Comparison of ENCODE assay signal across 1 cellular context in genomic region chr20:29884322-29884721, GRCh38.
TF ChIP-seq lines count a peak whose summit lies in the region.
"Not testable (repeated sequence)": the region's sequence is repeated elsewhere in the genome, so short reads cannot be mapped to it uniquely, and the experiment has no call there.

No MANE protein-coding gene starts in this region.

TF ChIP-seq in K562, 482 proteins besides CTCF, POLR2A, EP300 and RAD21 (continued from another document and continues in another):
- peak; percentile 32 to 53; a peak in 3 of 4 replicates for TF ChIP-seq KDM1A (IDR thresholded peaks at IDR 0.05)
- TF ChIP-seq LCOR (CRISPR knock-in tag; IDR thresholded peaks at IDR 0.05) = 0 out of 2 replicates have a peak, but pooled peaks have one; percentile 39
- TF ChIP-seq ZEB2 (IDR thresholded peaks at IDR 0.05) = peak; percentile 68; the same call in 1 of the 2 replicates
- TF ChIP-seq FOXM1 (IDR thresholded peaks at IDR 0.05; ENCODE audit: low read depth) = peak; percentile 46; the same call in 1 of the 2 replicates
- not testable (repeated sequence) for TF ChIP-seq FOXM1 (CRISPR knock-in tag; IDR thresholded peaks at IDR 0.05; ENCODE audit: low read depth); MYNN (CRISPR knock-in tag; IDR thresholded peaks at IDR 0.05); NR2C1 (IDR thresholded peaks at IDR 0.05)
- TF ChIP-seq, protein P1, sequence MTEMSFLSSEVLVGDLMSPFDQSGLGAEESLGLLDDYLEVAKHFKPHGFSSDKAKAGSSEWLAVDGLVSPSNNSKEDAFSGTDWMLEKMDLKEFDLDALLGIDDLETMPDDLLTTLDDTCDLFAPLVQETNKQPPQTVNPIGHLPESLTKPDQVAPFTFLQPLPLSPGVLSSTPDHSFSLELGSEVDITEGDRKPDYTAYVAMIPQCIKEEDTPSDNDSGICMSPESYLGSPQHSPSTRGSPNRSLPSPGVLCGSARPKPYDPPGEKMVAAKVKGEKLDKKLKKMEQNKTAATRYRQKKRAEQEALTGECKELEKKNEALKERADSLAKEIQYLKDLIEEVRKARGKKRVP (CRISPR knock-in tag; IDR thresholded peaks at IDR 0.05) = peak; percentile 90
- TF ChIP-seq MYNN (IDR thresholded peaks at IDR 0.05) = peak; percentile 62; the same call in 1 of the 2 replicates
- TF ChIP-seq NR2C1 (tag; IDR thresholded peaks at IDR 0.05) = peak; percentile 35; the same call in 1 of the 2 replicates
- TF ChIP-seq TCFL5 (CRISPR knock-in tag; conservative IDR thresholded peaks at IDR 0.05) = 0 out of 2 replicates have a peak, but pooled peaks have one; percentile 13
- TF ChIP-seq, protein P2, sequence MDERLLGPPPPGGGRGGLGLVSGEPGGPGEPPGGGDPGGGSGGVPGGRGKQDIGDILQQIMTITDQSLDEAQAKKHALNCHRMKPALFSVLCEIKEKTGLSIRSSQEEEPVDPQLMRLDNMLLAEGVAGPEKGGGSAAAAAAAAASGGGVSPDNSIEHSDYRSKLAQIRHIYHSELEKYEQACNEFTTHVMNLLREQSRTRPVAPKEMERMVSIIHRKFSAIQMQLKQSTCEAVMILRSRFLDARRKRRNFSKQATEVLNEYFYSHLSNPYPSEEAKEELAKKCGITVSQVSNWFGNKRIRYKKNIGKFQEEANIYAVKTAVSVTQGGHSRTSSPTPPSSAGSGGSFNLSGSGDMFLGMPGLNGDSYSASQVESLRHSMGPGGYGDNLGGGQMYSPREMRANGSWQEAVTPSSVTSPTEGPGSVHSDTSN (CRISPR knock-in tag; IDR thresholded peaks at IDR 0.05; ENCODE audit: low read depth) = not testable (repeated sequence)
- TF ChIP-seq, protein P2 (tag; conservative IDR thresholded peaks at IDR 0.05; ENCODE audit: low read depth) = peak; percentile 77
- TF ChIP-seq VEZF1 (CRISPR knock-in tag; IDR thresholded peaks at IDR 0.05) = peak; percentile 51; the same call in 1 of the 2 replicates
- peak; percentile 69; the same call in 1 of the 2 replicates for TF ChIP-seq ZNF449 (CRISPR knock-in tag; IDR thresholded peaks at IDR 0.05)
- TF ChIP-seq GATA2 (CRISPR knock-in tag; IDR thresholded peaks at IDR 0.05) = peak; percentile 81
- TF ChIP-seq ESRRA (IDR thresholded peaks at IDR 0.05; ENCODE audit: borderline replicate concordance, low read depth) = 0 out of 2 replicates have a peak, but pooled peaks have one; percentile 15
- TF ChIP-seq BCOR (IDR thresholded peaks at IDR 0.05) = peak; percentile 30; the same call in 1 of the 2 replicates
- TF ChIP-seq, protein P3, sequence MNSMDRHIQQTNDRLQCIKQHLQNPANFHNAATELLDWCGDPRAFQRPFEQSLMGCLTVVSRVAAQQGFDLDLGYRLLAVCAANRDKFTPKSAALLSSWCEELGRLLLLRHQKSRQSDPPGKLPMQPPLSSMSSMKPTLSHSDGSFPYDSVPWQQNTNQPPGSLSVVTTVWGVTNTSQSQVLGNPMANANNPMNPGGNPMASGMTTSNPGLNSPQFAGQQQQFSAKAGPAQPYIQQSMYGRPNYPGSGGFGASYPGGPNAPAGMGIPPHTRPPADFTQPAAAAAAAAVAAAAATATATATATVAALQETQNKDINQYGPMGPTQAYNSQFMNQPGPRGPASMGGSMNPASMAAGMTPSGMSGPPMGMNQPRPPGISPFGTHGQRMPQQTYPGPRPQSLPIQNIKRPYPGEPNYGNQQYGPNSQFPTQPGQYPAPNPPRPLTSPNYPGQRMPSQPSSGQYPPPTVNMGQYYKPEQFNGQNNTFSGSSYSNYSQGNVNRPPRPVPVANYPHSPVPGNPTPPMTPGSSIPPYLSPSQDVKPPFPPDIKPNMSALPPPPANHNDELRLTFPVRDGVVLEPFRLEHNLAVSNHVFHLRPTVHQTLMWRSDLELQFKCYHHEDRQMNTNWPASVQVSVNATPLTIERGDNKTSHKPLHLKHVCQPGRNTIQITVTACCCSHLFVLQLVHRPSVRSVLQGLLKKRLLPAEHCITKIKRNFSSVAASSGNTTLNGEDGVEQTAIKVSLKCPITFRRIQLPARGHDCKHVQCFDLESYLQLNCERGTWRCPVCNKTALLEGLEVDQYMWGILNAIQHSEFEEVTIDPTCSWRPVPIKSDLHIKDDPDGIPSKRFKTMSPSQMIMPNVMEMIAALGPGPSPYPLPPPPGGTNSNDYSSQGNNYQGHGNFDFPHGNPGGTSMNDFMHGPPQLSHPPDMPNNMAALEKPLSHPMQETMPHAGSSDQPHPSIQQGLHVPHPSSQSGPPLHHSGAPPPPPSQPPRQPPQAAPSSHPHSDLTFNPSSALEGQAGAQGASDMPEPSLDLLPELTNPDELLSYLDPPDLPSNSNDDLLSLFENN (IDR thresholded peaks at IDR 0.05; ENCODE audit: low read depth in 2 of 2, low read length in 2 of 2) = peak in 1 of 2 experiments; percentile 70; a peak in 2 of 4 replicates
- peak; percentile 90 for TF ChIP-seq CBFA2T2 (conservative IDR thresholded peaks at IDR 0.05)
- TF ChIP-seq MTA3 (IDR thresholded peaks at IDR 0.05; ENCODE audit: borderline replicate concordance) = peak; percentile 54
- peak; percentile 69 for TF ChIP-seq NFIC (IDR thresholded peaks at IDR 0.05)
- TF ChIP-seq MTA2 (IDR thresholded peaks at IDR 0.05; ENCODE audit: low read depth) = peak; percentile 75
- TF ChIP-seq, protein P4, sequence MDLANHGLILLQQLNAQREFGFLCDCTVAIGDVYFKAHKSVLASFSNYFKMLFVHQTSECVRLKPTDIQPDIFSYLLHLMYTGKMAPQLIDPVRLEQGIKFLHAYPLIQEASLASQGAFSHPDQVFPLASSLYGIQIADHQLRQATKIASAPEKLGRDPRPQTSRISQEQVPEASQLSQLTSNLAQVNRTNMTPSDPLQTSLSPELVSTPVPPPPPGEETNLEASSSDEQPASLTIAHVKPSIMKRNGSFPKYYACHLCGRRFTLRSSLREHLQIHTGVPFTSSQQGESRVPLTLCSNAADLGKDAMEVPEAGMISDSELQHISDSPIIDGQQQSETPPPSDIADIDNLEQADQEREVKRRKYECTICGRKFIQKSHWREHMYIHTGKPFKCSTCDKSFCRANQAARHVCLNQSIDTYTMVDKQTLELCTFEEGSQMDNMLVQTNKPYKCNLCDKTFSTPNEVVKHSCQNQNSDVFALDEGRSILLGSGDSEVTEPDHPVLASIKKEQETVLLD (IDR thresholded peaks at IDR 0.05) = 0 out of 2 replicates have a peak, but pooled peaks have one; percentile 30
- TF ChIP-seq KLF6 (CRISPR knock-in tag; IDR thresholded peaks at IDR 0.05; ENCODE audit: borderline replicate concordance) = peak; percentile 67; the same call in 1 of the 2 replicates
- TF ChIP-seq NFE2 (IDR thresholded peaks at IDR 0.05; ENCODE audit: low read depth) = peak; percentile 23; the same call in 1 of the 2 replicates
- TF ChIP-seq STAT5A (IDR thresholded peaks at IDR 0.05; ENCODE audit: borderline replicate concordance, low read length) = peak; percentile 69; the same call in 1 of the 2 replicates
- TF ChIP-seq, protein P5, sequence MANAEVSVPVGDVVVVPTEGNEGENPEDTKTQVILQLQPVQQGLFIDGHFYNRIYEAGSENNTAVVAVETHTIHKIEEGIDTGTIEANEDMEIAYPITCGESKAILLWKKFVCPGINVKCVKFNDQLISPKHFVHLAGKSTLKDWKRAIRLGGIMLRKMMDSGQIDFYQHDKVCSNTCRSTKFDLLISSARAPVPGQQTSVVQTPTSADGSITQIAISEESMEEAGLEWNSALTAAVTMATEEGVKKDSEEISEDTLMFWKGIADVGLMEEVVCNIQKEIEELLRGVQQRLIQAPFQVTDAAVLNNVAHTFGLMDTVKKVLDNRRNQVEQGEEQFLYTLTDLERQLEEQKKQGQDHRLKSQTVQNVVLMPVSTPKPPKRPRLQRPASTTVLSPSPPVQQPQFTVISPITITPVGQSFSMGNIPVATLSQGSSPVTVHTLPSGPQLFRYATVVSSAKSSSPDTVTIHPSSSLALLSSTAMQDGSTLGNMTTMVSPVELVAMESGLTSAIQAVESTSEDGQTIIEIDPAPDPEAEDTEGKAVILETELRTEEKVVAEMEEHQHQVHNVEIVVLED (CRISPR knock-in tag; IDR thresholded peaks at IDR 0.05) = 0 out of 2 replicates have a peak, but pooled peaks have one; percentile 38
- peak; percentile 96 for TF ChIP-seq RNF2 (IDR thresholded peaks at IDR 0.05)
- TF ChIP-seq, protein P6, sequence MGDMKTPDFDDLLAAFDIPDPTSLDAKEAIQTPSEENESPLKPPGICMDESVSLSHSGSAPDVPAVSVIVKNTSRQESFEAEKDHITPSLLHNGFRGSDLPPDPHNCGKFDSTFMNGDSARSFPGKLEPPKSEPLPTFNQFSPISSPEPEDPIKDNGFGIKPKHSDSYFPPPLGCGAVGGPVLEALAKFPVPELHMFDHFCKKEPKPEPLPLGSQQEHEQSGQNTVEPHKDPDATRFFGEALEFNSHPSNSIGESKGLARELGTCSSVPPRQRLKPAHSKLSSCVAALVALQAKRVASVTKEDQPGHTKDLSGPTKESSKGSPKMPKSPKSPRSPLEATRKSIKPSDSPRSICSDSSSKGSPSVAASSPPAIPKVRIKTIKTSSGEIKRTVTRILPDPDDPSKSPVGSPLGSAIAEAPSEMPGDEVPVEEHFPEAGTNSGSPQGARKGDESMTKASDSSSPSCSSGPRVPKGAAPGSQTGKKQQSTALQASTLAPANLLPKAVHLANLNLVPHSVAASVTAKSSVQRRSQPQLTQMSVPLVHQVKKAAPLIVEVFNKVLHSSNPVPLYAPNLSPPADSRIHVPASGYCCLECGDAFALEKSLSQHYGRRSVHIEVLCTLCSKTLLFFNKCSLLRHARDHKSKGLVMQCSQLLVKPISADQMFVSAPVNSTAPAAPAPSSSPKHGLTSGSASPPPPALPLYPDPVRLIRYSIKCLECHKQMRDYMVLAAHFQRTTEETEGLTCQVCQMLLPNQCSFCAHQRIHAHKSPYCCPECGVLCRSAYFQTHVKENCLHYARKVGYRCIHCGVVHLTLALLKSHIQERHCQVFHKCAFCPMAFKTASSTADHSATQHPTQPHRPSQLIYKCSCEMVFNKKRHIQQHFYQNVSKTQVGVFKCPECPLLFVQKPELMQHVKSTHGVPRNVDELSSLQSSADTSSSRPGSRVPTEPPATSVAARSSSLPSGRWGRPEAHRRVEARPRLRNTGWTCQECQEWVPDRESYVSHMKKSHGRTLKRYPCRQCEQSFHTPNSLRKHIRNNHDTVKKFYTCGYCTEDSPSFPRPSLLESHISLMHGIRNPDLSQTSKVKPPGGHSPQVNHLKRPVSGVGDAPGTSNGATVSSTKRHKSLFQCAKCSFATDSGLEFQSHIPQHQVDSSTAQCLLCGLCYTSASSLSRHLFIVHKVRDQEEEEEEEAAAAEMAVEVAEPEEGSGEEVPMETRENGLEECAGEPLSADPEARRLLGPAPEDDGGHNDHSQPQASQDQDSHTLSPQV (IDR thresholded peaks at IDR 0.05) = 0 out of 2 replicates have a peak, but pooled peaks have one; percentile 22
- 0 out of 2 replicates have a peak, but pooled peaks have one; percentile 34 for TF ChIP-seq PHF21A (IDR thresholded peaks at IDR 0.05; ENCODE audit: borderline replicate concordance, low read depth)
- TF ChIP-seq BHLHE40 (IDR thresholded peaks at IDR 0.05; ENCODE audit: low read length) = peak; percentile 37; the same call in 1 of the 2 replicates
- peak; percentile 32; the same call in 1 of the 2 replicates for TF ChIP-seq ZSCAN32 (CRISPR knock-in tag; IDR thresholded peaks at IDR 0.05)
- peak; percentile 86 for TF ChIP-seq TAL1 (IDR thresholded peaks at IDR 0.05)
- TF ChIP-seq, protein P7, sequence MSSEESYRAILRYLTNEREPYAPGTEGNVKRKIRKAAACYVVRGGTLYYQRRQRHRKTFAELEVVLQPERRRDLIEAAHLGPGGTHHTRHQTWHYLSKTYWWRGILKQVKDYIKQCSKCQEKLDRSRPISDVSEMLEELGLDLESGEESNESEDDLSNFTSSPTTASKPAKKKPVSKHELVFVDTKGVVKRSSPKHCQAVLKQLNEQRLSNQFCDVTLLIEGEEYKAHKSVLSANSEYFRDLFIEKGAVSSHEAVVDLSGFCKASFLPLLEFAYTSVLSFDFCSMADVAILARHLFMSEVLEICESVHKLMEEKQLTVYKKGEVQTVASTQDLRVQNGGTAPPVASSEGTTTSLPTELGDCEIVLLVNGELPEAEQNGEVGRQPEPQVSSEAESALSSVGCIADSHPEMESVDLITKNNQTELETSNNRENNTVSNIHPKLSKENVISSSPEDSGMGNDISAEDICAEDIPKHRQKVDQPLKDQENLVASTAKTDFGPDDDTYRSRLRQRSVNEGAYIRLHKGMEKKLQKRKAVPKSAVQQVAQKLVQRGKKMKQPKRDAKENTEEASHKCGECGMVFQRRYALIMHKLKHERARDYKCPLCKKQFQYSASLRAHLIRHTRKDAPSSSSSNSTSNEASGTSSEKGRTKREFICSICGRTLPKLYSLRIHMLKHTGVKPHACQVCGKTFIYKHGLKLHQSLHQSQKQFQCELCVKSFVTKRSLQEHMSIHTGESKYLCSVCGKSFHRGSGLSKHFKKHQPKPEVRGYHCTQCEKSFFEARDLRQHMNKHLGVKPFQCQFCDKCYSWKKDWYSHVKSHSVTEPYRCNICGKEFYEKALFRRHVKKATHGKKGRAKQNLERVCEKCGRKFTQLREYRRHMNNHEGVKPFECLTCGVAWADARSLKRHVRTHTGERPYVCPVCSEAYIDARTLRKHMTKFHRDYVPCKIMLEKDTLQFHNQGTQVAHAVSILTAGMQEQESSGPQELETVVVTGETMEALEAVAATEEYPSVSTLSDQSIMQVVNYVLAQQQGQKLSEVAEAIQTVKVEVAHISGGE (CRISPR knock-in tag; IDR thresholded peaks at IDR 0.05) = peak in 1 of 3 experiments; percentile 26; a peak in 1 of 6 replicates
